In genomic region chr5:36744041-36744677, GRCh38 we compare ENCODE assay signal across 8 cellular contexts.
DNase-seq lines count a peak whose midpoint lies in the region; ATAC-seq and TF ChIP-seq lines count a peak whose summit lies in the region.

No MANE protein-coding gene starts in this region.

- H3K27me3 ChIP-seq in RWPE2 (ENCODE audit: insufficient read depth, poor library complexity, severe bottlenecking) (no peaks in the 10 kb centered on the region), sigmoid colon (no peaks in the 10 kb centered on the region)

- no peaks in the 10 kb centered on the region for H3K9me3 ChIP-seq in ES-I3 (ENCODE audit: control insufficient read depth, insufficient read depth, low read length)
- H3K9me3 ChIP-seq in RWPE2 (ENCODE audit: severe bottlenecking) = no peaks in the 10 kb centered on the region
- H3K9me3 ChIP-seq in sigmoid colon = no peaks in the 10 kb centered on the region

- TF ChIP-seq EP300 in sigmoid colon (IDR thresholded peaks at IDR 0.05) = no peak

- intact Hi-C loops in sigmoid colon (cut with DNase I) = loop anchor here (5.0 kb wide), 2 partner anchors 133 to 198 kb away; partner anchors contain the start of gene NIPBL

- WGBS in sigmoid colon, 2 donors = 3 to 14% methylated on average over 18 of the region's 18 CpGs

- in situ Hi-C loops in GM13976 (cut with MboI; ENCODE audit: low sequenced_read_pairs, unreplicated experiment) = no loop called here

- H3K36me3 ChIP-seq in ES-I3 (ENCODE audit: insufficient read depth, low read length) (no peaks in the 10 kb centered on the region), RWPE2 (ENCODE audit: low read depth) (no peaks in the 10 kb centered on the region), sigmoid colon (no peaks in the 10 kb centered on the region)

- peak overlapping the region; percentile 85; the same call in 1 of the 2 replicates for H3K9ac ChIP-seq in ES-I3 (ENCODE audit: low read depth, low read length)

- ATAC-seq in HG02610 (IDR thresholded peaks at IDR 0.05; ENCODE audit: unreplicated experiment) (peak; percentile 6), RWPE2 (ENCODE audit: low read depth) (peak; percentile 8; the same call in 1 of the 3 replicates), GM21619 (IDR thresholded peaks at IDR 0.05; ENCODE audit: unreplicated experiment) (no peak)

- no peak for TF ChIP-seq POLR2A in sigmoid colon (IDR thresholded peaks at IDR 0.05)

- H3K4me3 ChIP-seq in RWPE2 (ENCODE audit: severe bottlenecking) (peak overlapping the region; percentile 45), sigmoid colon (peak overlapping the region; percentile 42 to 64 (median 56))

- peak overlapping the region; percentile 43 for H3K27ac ChIP-seq in RWPE2 (ENCODE audit: poor library complexity, severe bottlenecking)
- peak overlapping the region; percentile 43 to 63 (median 56) for H3K27ac ChIP-seq in sigmoid colon

- peaks cover 4% of the 10 kb centered on the region; the same call in 1 of the 2 replicates for H3K4me1 ChIP-seq in ES-I3 (ENCODE audit: insufficient read depth, low read length)
- peaks cover 10% of the 10 kb centered on the region for H3K4me1 ChIP-seq in RWPE2 (ENCODE audit: insufficient read depth, poor library complexity, severe bottlenecking)
- peaks cover 0 to 19% (median 16%) of the 10 kb centered on the region in 4 donors for H3K4me1 ChIP-seq in sigmoid colon

- no peak for DNase-seq in RWPE2 (ENCODE audit: low spot score)
- peak; percentile 9 for DNase-seq in fibroblast of peridontal ligament (ENCODE audit: extremely low read depth)
- DNase-seq in sigmoid colon = no peak
- no peak for DNase-seq in GM13976 (ENCODE audit: low spot score)
- no peak for DNase-seq in Kasumi-1 (lab: John Stamatoyannopoulos, UW)

- TF ChIP-seq CTCF in RWPE2 (IDR thresholded peaks at IDR 0.05; ENCODE audit: poor library complexity, severe bottlenecking) (no peak), sigmoid colon (IDR thresholded peaks at IDR 0.05) (no peak), GM13976 (IDR thresholded peaks at IDR 0.05; ENCODE audit: borderline replicate concordance, control extremely low read depth, extremely low read depth, insufficient read depth, missing control alignments) (no peak)
